ENCODE assay signal across 8 cellular contexts in the genomic region with DNA sequence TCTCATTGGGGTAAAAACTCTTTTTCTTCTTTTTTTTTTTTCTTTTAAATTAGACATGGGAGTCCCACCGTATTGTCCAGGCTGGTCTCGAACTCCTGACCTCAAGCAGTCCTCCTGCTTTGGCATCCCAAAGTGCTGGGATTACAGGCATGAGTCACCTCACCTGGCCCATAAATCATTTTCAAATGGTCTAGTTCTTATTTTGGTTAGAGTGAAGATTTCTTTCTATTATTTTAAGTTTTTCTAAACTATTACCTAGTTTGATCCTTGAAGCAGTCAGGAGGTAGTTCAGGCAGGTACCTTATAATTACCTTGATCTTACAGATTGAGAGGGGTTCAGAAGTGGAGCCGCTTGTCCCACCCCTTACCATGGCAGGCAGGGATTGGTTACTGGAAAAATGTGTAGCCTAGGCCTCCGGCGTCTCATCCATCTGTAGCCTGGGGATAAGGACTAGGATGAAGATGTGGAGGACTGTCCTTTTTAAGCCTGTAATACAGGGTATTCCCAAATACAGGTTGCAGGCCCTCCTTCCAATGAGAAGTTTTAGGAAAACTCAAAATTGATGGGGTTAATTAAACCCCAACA. TPM values are rescaled to one million over a fixed set of nuclear protein-coding genes. Genes with fewer than 3 reads are reported as not detected.
DNase-seq lines count a peak whose midpoint lies in the region; ATAC-seq and TF ChIP-seq lines count a peak whose summit lies in the region.

No MANE protein-coding gene starts in this region.

- H3K14ac ChIP-seq in mesenchymal stem cell (ENCODE audit: low read length in 2 of 2): no peak overlapping the region

- intact Hi-C loops in CD4-positive, alpha-beta memory T cell (cut with micrococcal nuclease): loop anchor here (5.0 kb wide), 3 partner anchors 458 to 1267 kb away; a partner anchor contains a TSS

- H3K4me3 Mint-ChIP-seq in CD4-positive, alpha-beta memory T cell: peak overlapping the region in 7 of 8 donors; percentile 8 to 90 (median 83)
- peak overlapping the region; percentile 92 for H3K4me3 Mint-ChIP-seq in HFFc6
- peak overlapping the region; percentile 94 for H3K4me3 Mint-ChIP-seq in activated naive CD8-positive, alpha-beta T cell treated with anti-CD3 and anti-CD28 coated beads for 36 hours

- no peak overlapping the region for H3K23ac ChIP-seq in mesenchymal stem cell (ENCODE audit: low read length in 2 of 2)

- no peaks in the 10 kb centered on the region for H3K9me3 ChIP-seq in CD4-positive, alpha-beta memory T cell (ENCODE audit: control insufficient read depth in 1 of 2, low read length in 2 of 2)
- H3K9me3 ChIP-seq in mesenchymal stem cell (ENCODE audit: control insufficient read depth, low read length): no peaks in the 10 kb centered on the region

- H3K36me3 Mint-ChIP-seq in CD4-positive, alpha-beta memory T cell: peaks cover 17 to 43% of the 10 kb centered on the region in 2 donors
- peaks cover 42% of the 10 kb centered on the region; the same call in 1 of the 2 replicates for H3K36me3 Mint-ChIP-seq in HFFc6 (ENCODE audit: low read depth)
- H3K36me3 Mint-ChIP-seq in activated naive CD8-positive, alpha-beta T cell treated with anti-CD3 and anti-CD28 coated beads for 36 hours: peaks cover 50% of the 10 kb centered on the region

- POLR2A ChIA-PET in CD4-positive, alpha-beta memory T cell (lab: Charles Lee; ENCODE audit: partially characterized antibody): interaction anchor here (0.7 kb wide), 1 partner anchor 9 kb away, joined by 3 read pairs; no protein-coding TSS in a partner anchor

- H2AFZ ChIP-seq in mesenchymal stem cell (ENCODE audit: low read depth, low read length): no peak overlapping the region

- no peak overlapping the region for H2AK5ac ChIP-seq in mesenchymal stem cell (ENCODE audit: low read length, severe bottlenecking)

- H3K9me3 Mint-ChIP-seq in CD4-positive, alpha-beta memory T cell: no peaks in the 10 kb centered on the region
- no peaks in the 10 kb centered on the region for H3K9me3 Mint-ChIP-seq in HFFc6
- no peaks in the 10 kb centered on the region for H3K9me3 Mint-ChIP-seq in activated naive CD8-positive, alpha-beta T cell treated with anti-CD3 and anti-CD28 coated beads for 36 hours

- 52% methylated on average over 5 of the region's 5 CpGs for WGBS in mesenchymal stem cell

- H3K27me3 Mint-ChIP-seq in CD4-positive, alpha-beta memory T cell: no peaks in the 10 kb centered on the region
- peaks cover 5% of the 10 kb centered on the region for H3K27me3 Mint-ChIP-seq in HFFc6 (ENCODE audit: insufficient read depth)
- peaks cover 4% of the 10 kb centered on the region for H3K27me3 Mint-ChIP-seq in activated naive CD8-positive, alpha-beta T cell treated with anti-CD3 and anti-CD28 coated beads for 36 hours

- H3K27ac Mint-ChIP-seq in CD4-positive, alpha-beta memory T cell: peak overlapping the region in 6 of 7 donors; percentile 29 to 94 (median 87)
- H3K27ac Mint-ChIP-seq in HFFc6: peak overlapping the region; percentile 98
- H3K27ac Mint-ChIP-seq in activated naive CD8-positive, alpha-beta T cell treated with anti-CD3 and anti-CD28 coated beads for 36 hours: peak overlapping the region; percentile 96

- H3K4me3 ChIP-seq in CD4-positive, alpha-beta memory T cell (ENCODE audit: low read length in 2 of 2): no peak overlapping the region
- H3K4me3 ChIP-seq in mesenchymal stem cell (ENCODE audit: insufficient read depth in 1 of 2, low read depth in 1 of 2, low read length in 2 of 2): peak overlapping the region in 1 of 2 experiments; percentile 86

- H3K27ac ChIP-seq in CD4-positive, alpha-beta memory T cell (ENCODE audit: low read depth, low read length): peak overlapping the region; percentile 75
- no peak overlapping the region for H3K27ac ChIP-seq in mesenchymal stem cell (ENCODE audit: low read length, poor library complexity, severe bottlenecking)

- no peak overlapping the region for H2BK120ac ChIP-seq in mesenchymal stem cell (ENCODE audit: low read depth, low read length)

- H3K27me3 ChIP-seq in CD4-positive, alpha-beta memory T cell (ENCODE audit: insufficient read depth, low read length): no peaks in the 10 kb centered on the region
- H3K27me3 ChIP-seq in mesenchymal stem cell (ENCODE audit: control insufficient read depth in 1 of 2, insufficient read depth in 1 of 2, low read length in 2 of 2): no peaks in the 10 kb centered on the region

- H4K91ac ChIP-seq in mesenchymal stem cell (ENCODE audit: low read length): no peak overlapping the region

- no peak overlapping the region for H3K18ac ChIP-seq in mesenchymal stem cell (ENCODE audit: low read depth in 1 of 2, low read length in 2 of 2)

- H3K79me1 ChIP-seq in mesenchymal stem cell (replicated peaks; ENCODE audit: low read length, poor library complexity, severe bottlenecking): no peaks in the 10 kb centered on the region

- peaks cover 56% of the 10 kb centered on the region for H3K4me1 ChIP-seq in CD4-positive, alpha-beta memory T cell (ENCODE audit: insufficient read depth, low read length)
- peaks cover 52% of the 10 kb centered on the region for H3K4me1 ChIP-seq in mesenchymal stem cell (ENCODE audit: control insufficient read depth, insufficient read depth, low read depth, low read length)

- ATAC-seq in HG02973 (IDR thresholded peaks at IDR 0.05; ENCODE audit: unreplicated experiment) (no peak), GM18868 (IDR thresholded peaks at IDR 0.05; ENCODE audit: unreplicated experiment) (no peak)

- H3K9ac ChIP-seq in mesenchymal stem cell (ENCODE audit: low read length): peak overlapping the region; percentile 86

- H3K4me1 Mint-ChIP-seq in CD4-positive, alpha-beta memory T cell: peaks cover 26 to 65% (median 44%) of the 10 kb centered on the region in 4 donors
- peaks cover 70% of the 10 kb centered on the region for H3K4me1 Mint-ChIP-seq in HFFc6 (ENCODE audit: low read depth)
- peaks cover 61% of the 10 kb centered on the region for H3K4me1 Mint-ChIP-seq in activated naive CD8-positive, alpha-beta T cell treated with anti-CD3 and anti-CD28 coated beads for 36 hours

- peak overlapping the region; percentile 96 for H3K4me2 ChIP-seq in mesenchymal stem cell (ENCODE audit: low read length, poor library complexity, severe bottlenecking)

- H3K36me3 ChIP-seq in CD4-positive, alpha-beta memory T cell (ENCODE audit: insufficient read depth, low read length): peaks cover 36% of the 10 kb centered on the region
- H3K36me3 ChIP-seq in mesenchymal stem cell (ENCODE audit: control insufficient read depth in 1 of 2, insufficient read depth in 2 of 2, low read depth in 1 of 2, low read length in 2 of 2): peaks cover 19 to 43% of the 10 kb centered on the region in 2 experiments

- CTCF ChIA-PET in CD4-positive, alpha-beta memory T cell (lab: Charles Lee; ENCODE audit: partially characterized antibody): interaction anchor here (0.9 kb wide), 1 partner anchor 56 kb away, joined by 3 read pairs; no protein-coding TSS in a partner anchor

- no peak overlapping the region for H2BK15ac ChIP-seq in mesenchymal stem cell (ENCODE audit: low read depth, poor library complexity, severe bottlenecking)

- H4K8ac ChIP-seq in mesenchymal stem cell (ENCODE audit: low read length): peak overlapping the region; percentile 7

- H2BK5ac ChIP-seq in mesenchymal stem cell (ENCODE audit: low read depth, low read length, poor library complexity, severe bottlenecking): no peak overlapping the region

- TF ChIP-seq CTCF in HFFc6 (IDR thresholded peaks at IDR 0.05): no peak

- no peak overlapping the region for H3K4ac ChIP-seq in mesenchymal stem cell (ENCODE audit: low read depth in 1 of 2, low read length in 2 of 2)

- DNase-seq in CD4-positive, alpha-beta memory T cell: no peak
- DNase-seq in HFFc6: no peak
- no peak for DNase-seq in activated naive CD8-positive, alpha-beta T cell treated with anti-CD3 and anti-CD28 coated beads for 36 hours
- DNase-seq in mesenchymal stem cell: no peak
- DNase-seq in stimulated activated CD4-positive, alpha-beta T cell treated with anti-CD3 and anti-CD28 coated beads, Interleukin-12 subunit alpha, Interleukin-12 subunit beta, amount 100 ng/mL, for 4 hours: no peak
- DNase-seq in NCI-H2196 treated with DMSO at 0.1 percent for 48 hours (lab: John Stamatoyannopoulos, UW; ENCODE audit: unreplicated experiment): no peak

- H2BK12ac ChIP-seq in mesenchymal stem cell (ENCODE audit: low read length in 2 of 2): no peak overlapping the region

RNA-seq across cellular contexts. Expression of a gene that starts 2.7 kb away (rescaled TPM):
- 10 to 100 TPM; 74.7 to 77.5 TPM for total RNA-seq in CD4-positive, alpha-beta memory T cell
- 10 to 100 TPM; 25.4 to 40.8 TPM for polyA plus RNA-seq in CD4-positive, alpha-beta memory T cell
- 1,000 to 10,000 TPM in 4 of 6 experiments, 100 to 1,000 TPM in 2; 687 to 1,047 (median 1,018) TPM for total RNA-seq in HFFc6 (2021; fragmentation: NEBNext Ultra II Directional; extraction: Animal tissue kit (Norgen Biotek cat#: 25700))
- total RNA-seq in activated naive CD8-positive, alpha-beta T cell treated with anti-CD3 and anti-CD28 coated beads for 36 hours: 100 to 1,000 TPM; 803 to 814 TPM
- 544 TPM for polyA plus RNA-seq in mesenchymal stem cell (2013, experiment 1 of 2)
- polyA plus RNA-seq in mesenchymal stem cell (2013, experiment 2 of 2): 524 TPM

RNA-seq across cellular contexts. Expression of a gene that starts 9.5 kb away (rescaled TPM):
- 10 to 100 TPM; 29.7 to 30.1 TPM for total RNA-seq in CD4-positive, alpha-beta memory T cell
- 10 to 100 TPM; 51.5 to 66.5 TPM for polyA plus RNA-seq in CD4-positive, alpha-beta memory T cell
- total RNA-seq in HFFc6 (2021; fragmentation: NEBNext Ultra II Directional; extraction: Animal tissue kit (Norgen Biotek cat#: 25700)): 10 to 100 TPM; 35.0 to 44.8 (median 36.9) TPM
- 10 to 100 TPM; 13.1 to 14.2 TPM for total RNA-seq in activated naive CD8-positive, alpha-beta T cell treated with anti-CD3 and anti-CD28 coated beads for 36 hours
- polyA plus RNA-seq in mesenchymal stem cell (2013, experiment 1 of 2): 47.1 TPM
- polyA plus RNA-seq in mesenchymal stem cell (2013, experiment 2 of 2): 50.5 TPM

Comparison
In these comparisons a context has a peak if more than half of its experiments do, and no peak if none do; other contexts are left out.
1. RNA of a gene that starts 2.7 kb away (total RNA-seq): 687 to 1,047 TPM in HFFc6 and 803 to 814 TPM in activated naive CD8-positive, alpha-beta T cell treated with anti-CD3 and anti-CD28 coated beads for 36 hours; 74.7 to 77.5 TPM in CD4-positive, alpha-beta memory T cell; every median in the first group is over 4 times any median in the second.
2. Peak in every context shown above with its lines, with median percentiles within 50 percentile points of each other: H3K27ac Mint-ChIP-seq and H3K4me3 Mint-ChIP-seq.